Comparison of ENCODE assay signal across 1 cellular context in the genomic region with DNA sequence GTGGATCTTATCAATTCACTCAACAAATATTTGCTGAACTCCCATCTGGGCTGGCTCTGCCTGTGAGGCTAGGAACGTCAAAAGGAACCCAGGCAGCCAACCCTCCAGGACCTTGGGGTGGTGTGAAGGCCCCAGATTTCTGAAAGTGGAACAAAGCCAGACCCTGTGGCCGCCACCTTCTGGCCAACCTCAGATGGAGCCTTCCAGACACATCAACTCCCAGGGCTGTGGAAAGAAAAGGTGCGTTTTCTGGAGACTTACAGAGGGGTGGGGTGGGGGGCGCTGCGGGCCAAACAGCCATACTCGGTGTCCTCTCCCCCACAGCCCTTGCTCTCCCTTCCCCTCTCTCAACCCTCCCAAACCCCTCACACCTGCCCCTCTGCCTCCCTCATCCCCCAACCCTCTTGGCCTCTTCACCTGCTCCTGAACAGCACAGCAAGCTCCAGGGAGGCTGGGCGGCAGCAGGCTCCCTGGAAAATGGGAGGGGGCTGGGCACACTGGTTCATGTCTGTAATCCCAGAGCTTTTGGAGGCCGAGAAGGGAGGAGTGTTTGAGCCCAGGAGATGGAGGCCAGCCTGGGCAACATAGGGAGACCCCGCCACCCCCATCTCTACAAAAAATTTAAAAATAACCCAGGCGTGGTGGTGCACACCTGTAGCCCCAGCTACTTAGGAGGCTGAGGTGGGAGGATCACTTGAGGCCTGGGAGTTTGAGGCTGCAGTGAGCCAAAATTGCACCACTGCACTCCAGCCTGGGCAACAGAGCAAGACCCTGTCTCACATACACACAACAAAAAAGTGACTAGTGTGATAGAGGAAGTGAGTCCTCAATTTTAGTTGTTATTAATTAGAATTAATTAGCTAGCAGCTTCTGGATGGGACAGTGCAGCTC.
TF ChIP-seq lines count a peak whose summit lies in the region.

No MANE protein-coding gene starts in this region.

TF ChIP-seq in HCT116, 20 proteins besides CTCF, POLR2A, EP300 and RAD21 (continued from another document):
- TF ChIP-seq ELF1 (IDR thresholded peaks at IDR 0.05; ENCODE audit: borderline replicate concordance, low read depth), result no peak
- no peak for TF ChIP-seq CEBPB (IDR thresholded peaks at IDR 0.05; ENCODE audit: low read depth)
- TF ChIP-seq POLR2AphosphoS5 (IDR thresholded peaks at IDR 0.05; ENCODE audit: low read depth, low read length), result no peak
- no peak for TF ChIP-seq EGR1 (IDR thresholded peaks at IDR 0.05; ENCODE audit: low read depth)
- TF ChIP-seq, protein P1, sequence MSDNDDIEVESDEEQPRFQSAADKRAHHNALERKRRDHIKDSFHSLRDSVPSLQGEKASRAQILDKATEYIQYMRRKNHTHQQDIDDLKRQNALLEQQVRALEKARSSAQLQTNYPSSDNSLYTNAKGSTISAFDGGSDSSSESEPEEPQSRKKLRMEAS (IDR thresholded peaks at IDR 0.05), result no peak
- TF ChIP-seq ZNF274 (IDR thresholded peaks at IDR 0.05; ENCODE audit: low read depth, low read length), result no peak
- no peak for TF ChIP-seq EZH2phosphoT487 (IDR thresholded peaks at IDR 0.05; ENCODE audit: borderline replicate concordance)
